Comparison of ENCODE assay signal across 8 cellular contexts in the genomic region with DNA sequence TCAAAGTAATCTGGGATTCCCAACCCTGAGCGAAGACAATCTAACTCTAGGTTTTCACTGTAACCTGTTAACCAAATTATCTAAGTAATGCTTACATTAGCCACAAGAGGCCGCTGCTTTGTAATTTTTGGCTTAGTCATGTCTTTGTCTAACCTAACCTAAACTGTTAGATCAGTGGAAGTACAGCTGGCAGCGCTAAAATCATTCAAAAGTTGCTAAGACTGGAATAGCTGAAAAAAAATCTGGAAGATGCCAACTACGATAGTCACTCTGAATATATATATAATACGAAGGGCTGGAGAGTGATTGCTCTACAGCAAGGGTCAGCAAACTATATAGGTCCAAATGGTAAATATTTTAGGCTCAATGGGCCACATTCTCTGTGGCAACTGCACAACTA.
DNase-seq lines count a peak whose midpoint lies in the region; FAIRE-seq and TF ChIP-seq lines count a peak whose summit lies in the region.

No MANE protein-coding gene starts in this region.

- H4K20me1 ChIP-seq in Loucy (ENCODE audit: insufficient read depth, low read length, poor library complexity, severe bottlenecking) = no peaks in the 10 kb centered on the region

- H3K27me3 ChIP-seq in Loucy (ENCODE audit: insufficient read depth, low read length, poor library complexity, severe bottlenecking) (no peaks in the 10 kb centered on the region), breast epithelium (no peaks in the 10 kb centered on the region)

- DNase-seq in GM10248 (ENCODE audit: extremely low spot score) = peak; percentile 49
- DNase-seq in SKM-1 (lab: John Stamatoyannopoulos, UW; ENCODE audit: unreplicated experiment) = peak; percentile 44
- DNase-seq in breast epithelium (ENCODE audit: low spot score in 2 of 2) = no peak
- DNase-seq in kidney = no peak
- DNase-seq in stimulated activated CD4-positive, alpha-beta T cell treated with anti-CD3 and anti-CD28 coated beads, Interleukin-2, amount 100 ng/mL, for 48 hours = peak; percentile 52 to 53

- no peak overlapping the region for H3K4me2 ChIP-seq in Loucy (ENCODE audit: low read depth, low read length, poor library complexity, severe bottlenecking)

- no peak for TF ChIP-seq POLR2A in breast epithelium (IDR thresholded peaks at IDR 0.05)

- intact Hi-C loops in breast epithelium (cut with DNase I; ENCODE audit: low total_unique reads) = no loop called here
- intact Hi-C loops in kidney (cut with DNase I) = loop anchor here (10.0 kb wide), 1 partner anchor 291 kb away; no protein-coding TSS in a partner anchor

- TF ChIP-seq CTCF in GM10248 (IDR thresholded peaks at IDR 0.05; ENCODE audit: control extremely low read depth, extremely low read depth, low read depth, missing control alignments) = peak; percentile 67
- TF ChIP-seq CTCF in HEK293 (tag by site-specific recombination; IDR thresholded peaks at IDR 0.05) = 0 out of 2 replicates have a peak, but pooled peaks have one; percentile 9
- TF ChIP-seq CTCF in Loucy (conservative IDR thresholded peaks at IDR 0.05; ENCODE audit: low read length) = peak; percentile 80
- peak; percentile 65 to 82 (median 74) for TF ChIP-seq CTCF in breast epithelium (IDR thresholded peaks at IDR 0.05)
- peak; percentile 83 for TF ChIP-seq CTCF in kidney (IDR thresholded peaks at IDR 0.05; ENCODE audit: borderline replicate concordance, extremely low read depth, insufficient read depth)

- POLR2A ChIA-PET in GM10248 (lab: Yijun Ruan, JAX) (no interaction called here), HEK293 (lab: Yijun Ruan, JAX) (interaction anchor here (1.7 kb wide), 1 partner anchor 287 kb away, joined by 5 read pairs; no protein-coding TSS in a partner anchor)

- CTCF ChIA-PET in GM10248 (lab: Yijun Ruan, JAX) = interaction anchor here (0.7 to 8.6 kb wide), 25 partner anchors 9 to 605 kb away, joined by 3 to 104 read pairs (median 4); no protein-coding TSS in a partner anchor
- CTCF ChIA-PET in HEK293 (lab: Yijun Ruan, JAX) = interaction anchor here (0.5 to 12.3 kb wide), 41 partner anchors 8 to 675 kb away, joined by 3 to 277 read pairs (median 4); no protein-coding TSS in a partner anchor

- H3K4me3 ChIP-seq in HEK293 (ENCODE audit: low read depth, low read length) (no peak overlapping the region), Loucy (ENCODE audit: low read length, poor library complexity, severe bottlenecking) (no peak overlapping the region), breast epithelium (no peak overlapping the region), kidney (ENCODE audit: low read length in 2 of 2) (no peak overlapping the region)

- H2AFZ ChIP-seq in Loucy (ENCODE audit: low read length) = no peak overlapping the region

- H3K9me2 ChIP-seq in Loucy (replicated peaks; ENCODE audit: low read depth, low read length) = no peaks in the 10 kb centered on the region

- peaks cover 27 to 42% of the 10 kb centered on the region in 2 experiments for H3K36me3 ChIP-seq in HEK293 (ENCODE audit: control insufficient read depth in 2 of 2, insufficient read depth in 1 of 2, low read length in 2 of 2)
- H3K36me3 ChIP-seq in Loucy (ENCODE audit: insufficient read depth, low read length) = peaks cover 38% of the 10 kb centered on the region; the same call in 1 of the 2 replicates
- H3K36me3 ChIP-seq in breast epithelium = peaks cover 10% of the 10 kb centered on the region
- H3K36me3 ChIP-seq in kidney (ENCODE audit: control insufficient read depth in 1 of 2, insufficient read depth in 2 of 2, low read length in 2 of 2) = peaks cover 12 to 25% of the 10 kb centered on the region in 2 donors

- H3K79me2 ChIP-seq in Loucy (ENCODE audit: insufficient read depth, low read length) = no peaks in the 10 kb centered on the region

- H3K27ac ChIP-seq in HEK293 (ENCODE audit: extremely low read depth, low read depth, low read length) (no peak overlapping the region), breast epithelium (no peak overlapping the region), kidney (ENCODE audit: low read depth in 2 of 2, low read length in 2 of 2) (no peak overlapping the region)

- H3F3A ChIP-seq in Loucy (ENCODE audit: low read depth) = no peaks in the 10 kb centered on the region

- H3K4me1 ChIP-seq in HEK293 (ENCODE audit: control insufficient read depth, insufficient read depth, low read length) (no peaks in the 10 kb centered on the region), Loucy (ENCODE audit: insufficient read depth, low read length, poor library complexity, severe bottlenecking) (no peaks in the 10 kb centered on the region), breast epithelium (no peaks in the 10 kb centered on the region), kidney (ENCODE audit: control insufficient read depth in 1 of 2, insufficient read depth in 1 of 2, low read depth in 1 of 2, low read length in 2 of 2) (peaks cover 2 to 5% of the 10 kb centered on the region in 2 donors)

- FAIRE-seq in A204.1 (lab: Jason Lieb, UNC) (peak; percentile 92), kidney (lab: Jason Lieb, UNC) (peak; percentile 89)

- H3K9me3 ChIP-seq in HEK293 (ENCODE audit: control insufficient read depth, insufficient read depth, low read depth, low read length) = no peaks in the 10 kb centered on the region
- H3K9me3 ChIP-seq in Loucy (ENCODE audit: insufficient read depth, low read depth, low read length) = no peaks in the 10 kb centered on the region
- no peaks in the 10 kb centered on the region for H3K9me3 ChIP-seq in breast epithelium
- H3K9me3 ChIP-seq in kidney (ENCODE audit: control insufficient read depth in 1 of 2, low read length in 2 of 2) = no peaks in the 10 kb centered on the region

- no peak overlapping the region for H3K9ac ChIP-seq in Loucy (ENCODE audit: low read depth, low read length, poor library complexity, severe bottlenecking)
- no peak overlapping the region for H3K9ac ChIP-seq in kidney (ENCODE audit: low read length in 2 of 2)

TF ChIP-seq in HEK293, 187 proteins besides CTCF, POLR2A, EP300 and RAD21:
- TF ChIP-seq ZNF660 (tag by site-specific recombination; IDR thresholded peaks at IDR 0.05) (peak; percentile 75), ZNF624 (tag by site-specific recombination; IDR thresholded peaks at IDR 0.05) (no peak), ZNF518A (tag by site-specific recombination; conservative IDR thresholded peaks at IDR 0.05; ENCODE audit: low read depth) (no peak), ZNF223 (tag by site-specific recombination; IDR thresholded peaks at IDR 0.05) (no peak), SCRT2 (tag by site-specific recombination; IDR thresholded peaks at IDR 0.05) (peak; percentile 88), ZNF664 (tag by site-specific recombination; IDR thresholded peaks at IDR 0.05) (0 out of 2 replicates have a peak, but pooled peaks have one; percentile 39), ZNF654 (tag by site-specific recombination; IDR thresholded peaks at IDR 0.05; ENCODE audit: low read depth) (peak; percentile 65)

Comparison
In these comparisons a context has a peak if more than half of its experiments do, and no peak if none do; other contexts are left out.
1. DNase-seq: peak in GM10248 (single experiment), SKM-1 (single experiment) and stimulated activated CD4-positive, alpha-beta T cell treated with anti-CD3 and anti-CD28 coated beads, Interleukin-2, amount 100 ng/mL, for 48 hours (2 of 2); none in breast epithelium (0 of 2) and kidney (single experiment).
2. CTCF ChIP-seq: peak in every context shown above with its lines; median percentile 83 in kidney; 80 in Loucy; 74 in breast epithelium; 67 in GM10248; 9 in HEK293.